ENCODE assay signal across 19 cellular contexts in the genomic region with DNA sequence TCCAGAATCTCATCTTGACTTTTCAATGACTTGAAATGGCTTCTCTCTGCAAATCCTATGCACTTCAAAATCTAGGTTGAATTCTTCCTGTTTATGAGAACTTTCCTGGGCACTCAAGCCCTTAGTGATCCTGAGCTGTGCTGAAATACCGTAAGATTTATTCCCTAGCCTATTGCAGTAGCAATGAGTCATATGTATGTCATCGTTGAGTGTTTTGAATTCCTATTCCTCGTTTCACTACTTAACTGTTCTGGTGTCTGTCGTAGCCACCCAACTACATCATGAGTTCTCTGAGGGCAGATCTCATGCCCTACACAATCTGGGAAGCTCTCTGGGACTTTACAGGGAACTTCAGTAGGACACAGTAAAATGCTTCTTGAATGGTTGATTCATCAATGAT.
DNase-seq lines count a peak whose midpoint lies in the region; ATAC-seq, FAIRE-seq and TF ChIP-seq lines count a peak whose summit lies in the region.
"Had no signal": no experiment of that assay in that cellular context is flagged by ENCODE, and none has a peak within 500 bp of the region (broad histone marks: within the 10 kb centered on the region; RNA-seq: fewer than 3 reads in every experiment).

No MANE protein-coding gene starts in this region.

- no TSS peak for BruUV-seq in A673 (replicated peaks; lab: Mats Ljungman, UMichigan)

- H3K27me3 ChIP-seq in A673 (replicated peaks; ENCODE audit: insufficient read depth, low read depth, low read length, poor library complexity): no peaks in the 10 kb centered on the region
- no peaks in the 10 kb centered on the region for H3K27me3 ChIP-seq in small intestine (ENCODE audit: control insufficient read depth in 2 of 2, insufficient read depth in 2 of 2, low read length in 2 of 2)
- H3K27me3 ChIP-seq in upper lobe of right lung: no peaks in the 10 kb centered on the region
- H3K27me3 ChIP-seq: stomach had no signal

- intact Hi-C loops in A673 (cut with micrococcal nuclease; ENCODE audit: unreplicated experiment): no loop called here
- intact Hi-C loops in upper lobe of right lung (cut with DNase I): no loop called here

- no peaks in the 10 kb centered on the region for H3K36me3 ChIP-seq in A673 (ENCODE audit: insufficient read depth, low read length, poor library complexity, severe bottlenecking)
- no peaks in the 10 kb centered on the region for H3K36me3 ChIP-seq in small intestine (ENCODE audit: control insufficient read depth in 2 of 2, insufficient read depth in 2 of 2, low read length in 2 of 2)
- H3K36me3 ChIP-seq in upper lobe of right lung: no peaks in the 10 kb centered on the region
- H3K36me3 ChIP-seq: stomach had no signal

- TF ChIP-seq CTCF in epithelial cell of proximal tubule (conservative IDR thresholded peaks at IDR 0.05; ENCODE audit: low read depth, low read length) (no peak), retinal pigment epithelial cell (conservative IDR thresholded peaks at IDR 0.05; ENCODE audit: low read depth, low read length) (no peak), A673 (conservative IDR thresholded peaks at IDR 0.05; ENCODE audit: low read depth, low read length) (no peak), upper lobe of right lung (IDR thresholded peaks at IDR 0.05) (no peak)

- H3K4me1 ChIP-seq in A673 (ENCODE audit: insufficient read depth, low read length, poor library complexity, severe bottlenecking): no peaks in the 10 kb centered on the region
- H3K4me1 ChIP-seq in small intestine (ENCODE audit: control insufficient read depth in 2 of 2, insufficient read depth in 1 of 2, low read depth in 1 of 2, low read length in 1 of 2): no peaks in the 10 kb centered on the region
- no peaks in the 10 kb centered on the region for H3K4me1 ChIP-seq in upper lobe of right lung
- H3K4me1 ChIP-seq: stomach had no signal

- POLR2A ChIA-PET in A673 (lab: Charles Lee; ENCODE audit: low non-redundant PET): no interaction called here

- ATAC-seq in upper lobe of right lung: no peak
- ATAC-seq: activated CD4-positive, CD25-positive, alpha-beta regulatory T cell treated with anti-CD3 and anti-CD28 coated beads, Interleukin-2, amount 50 U/mL, for 24 hours; naive thymus-derived CD4-positive, alpha-beta T cell had no signal

- H3K4me3 ChIP-seq in epithelial cell of proximal tubule (ENCODE audit: low read depth, low read length): no peak overlapping the region
- H3K4me3 ChIP-seq in retinal pigment epithelial cell (ENCODE audit: low read length): no peak overlapping the region
- no peak overlapping the region for H3K4me3 ChIP-seq in A673 (ENCODE audit: low read depth, low read length, poor library complexity, severe bottlenecking)
- no peak overlapping the region for H3K4me3 ChIP-seq in small intestine (ENCODE audit: low read depth in 1 of 2, low read length in 2 of 2)
- H3K4me3 ChIP-seq in upper lobe of right lung: no peak overlapping the region
- H3K4me3 ChIP-seq: stomach had no signal

- peak; percentile 40 for DNase-seq in GM03348 (ENCODE audit: low spot score)
- DNase-seq in RKO (ENCODE audit: low spot score): peak; percentile 86
- DNase-seq in epithelial cell of proximal tubule (ENCODE audit: low read depth): peak; percentile 57
- peak; percentile 90 for DNase-seq in retinal pigment epithelial cell (ENCODE audit: low read depth)
- no peak for DNase-seq in A673 (ENCODE audit: low spot score)
- no peak for DNase-seq in LoVo (ENCODE audit: low spot score)
- DNase-seq in small intestine: no peak
- DNase-seq in upper lobe of right lung: no peak
- DNase-seq: activated naive CD8-positive, alpha-beta T cell treated with anti-CD3 and anti-CD28 coated beads, Interleukin-2, amount 10 ng/mL, durations not matched to agents 7 days and 5 days; CD8-positive, alpha-beta memory T cell; cortex of kidney; Karpas-422; naive thymus-derived CD4-positive, alpha-beta T cell; NK-92 treated with Interleukin-12 subunit alpha and Interleukin-12 subunit beta, amount 100 ng/mL, for 24 hours; retina; stomach had no signal

- FAIRE-seq in small intestine (lab: Jason Lieb, UNC): no peak
- FAIRE-seq: frontal cortex, keratinocyte had no signal

- no peaks in the 10 kb centered on the region for H3K9me3 ChIP-seq in A673 (ENCODE audit: low read depth, low read length, poor library complexity, severe bottlenecking)
- no peaks in the 10 kb centered on the region for H3K9me3 ChIP-seq in small intestine (ENCODE audit: control insufficient read depth, low read depth)
- H3K9me3 ChIP-seq in upper lobe of right lung: no peaks in the 10 kb centered on the region

- 67 to 81% (median 75%) methylated on average over 4 of the region's 4 CpGs for WGBS in small intestine, 3 donors

- no peak overlapping the region for H3K27ac ChIP-seq in A673 (ENCODE audit: low read depth, low read length, poor library complexity, severe bottlenecking)
- H3K27ac ChIP-seq in small intestine (ENCODE audit: low read depth in 1 of 2, low read length in 1 of 2): no peak overlapping the region
- no peak overlapping the region for H3K27ac ChIP-seq in upper lobe of right lung
- H3K27ac ChIP-seq: stomach had no signal

- CTCF ChIA-PET in A673 (lab: Charles Lee): no interaction called here

Comparison
In these comparisons a context has a peak if more than half of its experiments do, and no peak if none do; other contexts are left out.
1. DNase-seq: peak in GM03348 (single experiment), RKO (single experiment), epithelial cell of proximal tubule (single experiment) and retinal pigment epithelial cell (single experiment); none in A673 (single experiment), LoVo (single experiment), small intestine (single experiment) and upper lobe of right lung (single experiment).